30 cellular contexts compared by ENCODE assay signal in genomic region chr10:98321203-98321780, GRCh38. TPM values are rescaled to one million over a fixed set of nuclear protein-coding genes. Genes with fewer than 3 reads are reported as not detected.
DNase-seq lines count a peak whose midpoint lies in the region; ATAC-seq, FAIRE-seq and TF ChIP-seq lines count a peak whose summit lies in the region.
"Had no signal": no experiment of that assay in that cellular context is flagged by ENCODE, and none has a peak within 500 bp of the region (broad histone marks: within the 10 kb centered on the region; RNA-seq: fewer than 3 reads in every experiment).

No MANE protein-coding gene starts in this region.

- H3K79me2 ChIP-seq in Loucy (ENCODE audit: insufficient read depth, low read length): no peaks in the 10 kb centered on the region

- H4K20me1 ChIP-seq in BLaER1 treated with 17β-estradiol and CSF1 and Interleukin-3, amounts not matched to agents 10 nM and 100 nM: no peaks in the 10 kb centered on the region; a peak in 1 of 22 replicates
- H4K20me1 ChIP-seq in Loucy (ENCODE audit: insufficient read depth, low read length, poor library complexity, severe bottlenecking): no peaks in the 10 kb centered on the region

- H3K9ac ChIP-seq in BLaER1 treated with 17β-estradiol and CSF1 and Interleukin-3, amounts not matched to agents 10 nM and 100 nM: peak overlapping the region in 6 of 11 experiments; percentile 8 to 48 (median 34); a peak in 8 of 22 replicates
- H3K9ac ChIP-seq in Loucy (ENCODE audit: low read depth, low read length, poor library complexity, severe bottlenecking): peak overlapping the region; percentile 41

- DNase-seq in SK-N-DZ (ENCODE audit: low spot score) (peak; percentile 84), left kidney (ENCODE audit: low read depth, low spot score) (peak; percentile 75), KG1 (lab: John Stamatoyannopoulos, UW) (no peak), NCI-H146 (lab: John Stamatoyannopoulos, UW) (no peak), RCC 7860 (ENCODE audit: low spot score) (no peak), upper lobe of right lung (no peak)
- DNase-seq: activated CD8-positive, alpha-beta memory T cell treated with anti-CD3 and anti-CD28 coated beads, Interleukin-2, amount 50 U/mL, for 48 hours; activated CD8-positive, alpha-beta T cell treated with anti-CD3 and anti-CD28 coated beads for 36 hours; activated naive CD4-positive, alpha-beta T cell treated with anti-CD3 and anti-CD28 coated beads for 36 hours; AML-193; CD4-positive, alpha-beta memory T cell; EL; foreskin fibroblast; HCEC 1CT; heart left ventricle; left cardiac atrium; NCI-H1048; NCI-H1930; NCI-H748 treated with DMSO at 0.1 percent for 48 hours; ovary; stimulated activated naive CD4-positive, alpha-beta T cell; SW 1271 had no signal

- H3K4me2 ChIP-seq in BLaER1 treated with 17β-estradiol and CSF1 and Interleukin-3, amounts not matched to agents 10 nM and 100 nM: peak overlapping the region; percentile 50 to 94 (median 80)
- peak overlapping the region; percentile 29 for H3K4me2 ChIP-seq in Loucy (ENCODE audit: low read depth, low read length, poor library complexity, severe bottlenecking)
- H3K4me2 ChIP-seq: A549 had no signal

- H3K27me3 ChIP-seq in BLaER1 treated with 17β-estradiol and CSF1 and Interleukin-3, amounts not matched to agents 10 nM and 100 nM: peaks cover 0 to 19% (median 0%) of the 10 kb centered on the region in 11 experiments; a peak in 4 of 22 replicates
- no peaks in the 10 kb centered on the region for H3K27me3 ChIP-seq in Loucy (ENCODE audit: insufficient read depth, low read length, poor library complexity, severe bottlenecking)
- no peaks in the 10 kb centered on the region for H3K27me3 ChIP-seq in upper lobe of right lung
- H3K27me3 ChIP-seq: heart left ventricle, ovary had no signal

- H3K36me3 ChIP-seq in BLaER1 treated with 17β-estradiol and CSF1 and Interleukin-3, amounts not matched to agents 10 nM and 100 nM: no peaks in the 10 kb centered on the region
- H3K36me3 ChIP-seq in Loucy (ENCODE audit: insufficient read depth, low read length): no peaks in the 10 kb centered on the region
- H3K36me3 ChIP-seq in upper lobe of right lung: no peaks in the 10 kb centered on the region
- H3K36me3 ChIP-seq: esophagus muscularis mucosa, heart left ventricle, ovary had no signal

- no peak for FAIRE-seq in RCC 7860 (lab: Jason Lieb, UNC)
- FAIRE-seq: A549, endometrium, urothelium cell line had no signal

- intact Hi-C loops in upper lobe of right lung (cut with DNase I): no loop called here

- peak overlapping the region in 2 of 11 experiments; percentile 10 to 43; a peak in 2 of 22 replicates for H3K27ac ChIP-seq in BLaER1 treated with 17β-estradiol and CSF1 and Interleukin-3, amounts not matched to agents 10 nM and 100 nM
- no peak overlapping the region for H3K27ac ChIP-seq in upper lobe of right lung
- H3K27ac ChIP-seq: A549, esophagus muscularis mucosa, heart left ventricle, ovary, skin epidermis had no signal

- H3K4me3 ChIP-seq in BLaER1 treated with 17β-estradiol and CSF1 and Interleukin-3, amounts not matched to agents 10 nM and 100 nM: peak overlapping the region in 2 of 10 experiments; percentile 11 to 27; a peak in 2 of 20 replicates
- H3K4me3 ChIP-seq in Loucy (ENCODE audit: low read length, poor library complexity, severe bottlenecking) (peak overlapping the region; percentile 10), upper lobe of right lung (no peak overlapping the region)
- H3K4me3 ChIP-seq: A549, esophagus muscularis mucosa, heart left ventricle, ovary, skin epidermis had no signal

- no peaks in the 10 kb centered on the region for H3F3A ChIP-seq in Loucy (ENCODE audit: low read depth)

- H3K9me2 ChIP-seq in Loucy (replicated peaks; ENCODE audit: low read depth, low read length): no peaks in the 10 kb centered on the region

- H3K9me3 ChIP-seq in BLaER1 treated with 17β-estradiol and CSF1 and Interleukin-3, amounts not matched to agents 10 nM and 100 nM (replicated peaks in 1 of 11): peaks cover 0 to 8% (median 0%) of the 10 kb centered on the region in 11 experiments; a peak in 2 of 22 replicates
- H3K9me3 ChIP-seq in Loucy (ENCODE audit: insufficient read depth, low read depth, low read length) (no peaks in the 10 kb centered on the region), upper lobe of right lung (no peaks in the 10 kb centered on the region)
- H3K9me3 ChIP-seq: A549, esophagus muscularis mucosa, heart left ventricle, ovary had no signal

- no peak for TF ChIP-seq CTCF in Loucy (conservative IDR thresholded peaks at IDR 0.05; ENCODE audit: low read length)
- no peak for TF ChIP-seq CTCF in upper lobe of right lung (IDR thresholded peaks at IDR 0.05)

- H2AFZ ChIP-seq in Loucy (ENCODE audit: low read length): peak overlapping the region; percentile 57; the same call in 1 of the 2 replicates

- ATAC-seq in upper lobe of right lung: no peak
- ATAC-seq: activated CD8-positive, alpha-beta T cell treated with anti-CD3 and anti-CD28 coated beads for 36 hours; heart left ventricle; left cardiac atrium had no signal

- peaks cover 57 to 67% (median 63%) of the 10 kb centered on the region in 10 experiments for H3K4me1 ChIP-seq in BLaER1 treated with 17β-estradiol and CSF1 and Interleukin-3, amounts not matched to agents 10 nM and 100 nM
- H3K4me1 ChIP-seq in Loucy (ENCODE audit: insufficient read depth, low read length, poor library complexity, severe bottlenecking) (peaks cover 34% of the 10 kb centered on the region), upper lobe of right lung (peaks cover 2% of the 10 kb centered on the region)

RNA-seq across cellular contexts. Expression of gene LOXL4, which starts 53.3 kb away (rescaled TPM):
- 2.3 and 2.8 TPM in 2 replicates for polyA plus RNA-seq in SK-N-DZ (2014; cell fraction: cytosol; rRNA removed)
- 3.2 and 3.6 TPM in 2 replicates for polyA plus RNA-seq in SK-N-DZ (2014; cell fraction: nucleus; rRNA removed)
- 6.2 TPM for total RNA-seq in upper lobe of right lung
- total RNA-seq: activated CD8-positive, alpha-beta T cell treated with anti-CD3 and anti-CD28 coated beads for 36 hours; activated naive CD4-positive, alpha-beta T cell treated with anti-CD3 and anti-CD28 coated beads for 36 hours; CD4-positive, alpha-beta memory T cell; natural killer cell treated with Interleukin-12 subunit alpha and Interleukin-12 subunit beta and Interleukin-15 and Interleukin-18, amount 100 ng/mL, for 72 hours had no signal

Comparison
In these comparisons a context has a peak if more than half of its experiments do, and no peak if none do; other contexts are left out.
1. DNase-seq: peak in SK-N-DZ (single experiment) and left kidney (single experiment); none in KG1 (single experiment), NCI-H146 (single experiment), RCC 7860 (single experiment) and upper lobe of right lung (single experiment).